Comparison of ENCODE assay signal across 8 cellular contexts in genomic region chr13:52862358-52863206, GRCh38.
A peak's percentile ranks its signal among the peaks of the same experiment; 100 is the strongest.
DNase-seq lines count a peak whose midpoint lies in the region; ATAC-seq and TF ChIP-seq lines count a peak whose summit lies in the region.

No MANE protein-coding gene starts in this region.

- no peak overlapping the region for H3K4me3 ChIP-seq in fibroblast of mammary gland (ENCODE audit: control insufficient read depth, low read depth, low read length)

- TF ChIP-seq CTCF in fibroblast of mammary gland (conservative IDR thresholded peaks at IDR 0.05; ENCODE audit: control insufficient read depth, insufficient read depth, low read depth, low read length), result peak; percentile 53

- DNase-seq in ACHN (peak; percentile 19), GM03348 (ENCODE audit: low spot score) (peak; percentile 21), NCI-H82 (lab: John Stamatoyannopoulos, UW) (peak; percentile 79), fibroblast of mammary gland (ENCODE audit: low read depth) (no peak), cerebellar nuclear complex (lab: John Stamatoyannopoulos, UW) (no peak), NK-92 (lab: John Stamatoyannopoulos, UW; ENCODE audit: unreplicated experiment) (no peak), hippocampal formation (lab: John Stamatoyannopoulos, UW) (no peak)

- ATAC-seq in HG02870 (IDR thresholded peaks at IDR 0.05; ENCODE audit: unreplicated experiment), result no peak

- in situ Hi-C loops in ACHN (cut with HindIII; ENCODE audit: low pct_ligation_motif_present, low pct_unique_long_range_greater_than_20kb, low sequenced_read_pairs), result no loop called here

Comparison
In these comparisons a context has a peak if more than half of its experiments do, and no peak if none do; other contexts are left out.
1. DNase-seq: peak in ACHN (single experiment), GM03348 (single experiment) and NCI-H82 (single experiment); none in fibroblast of mammary gland (single experiment), cerebellar nuclear complex (0 of 2), NK-92 (single experiment) and hippocampal formation (0 of 2).